8 cellular contexts compared by ENCODE assay signal in the genomic region with DNA sequence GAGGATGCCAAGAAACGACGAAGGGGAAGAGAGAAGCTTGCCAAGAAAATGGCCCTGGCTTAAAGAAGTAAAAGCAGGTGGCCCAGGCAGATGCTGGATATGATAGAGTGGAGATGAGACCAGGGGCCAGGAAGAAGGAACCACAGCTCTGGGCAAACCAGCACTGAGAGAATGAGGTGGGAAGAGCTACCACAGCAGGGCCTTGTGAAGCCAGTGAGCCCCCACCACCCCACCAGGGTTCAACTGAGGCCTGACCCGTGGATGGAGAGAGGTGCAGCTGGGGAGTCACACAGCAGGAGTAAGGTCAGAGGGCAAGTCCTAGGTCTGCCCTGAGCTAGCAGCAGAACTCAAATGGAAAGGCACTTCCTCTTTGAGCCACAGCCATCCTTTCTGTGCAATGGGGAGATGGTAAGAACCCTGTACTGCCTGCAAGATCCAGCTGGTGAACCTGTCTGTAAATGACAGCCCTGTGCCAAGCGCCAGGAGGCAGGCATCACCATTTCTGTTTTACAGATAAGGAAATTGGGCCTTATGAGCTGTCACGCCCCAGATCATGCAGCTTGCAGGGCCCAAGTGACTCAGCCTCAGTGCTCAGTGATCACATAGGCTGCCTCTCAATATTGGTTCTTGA. TPM values are rescaled to one million over a fixed set of nuclear protein-coding genes. Genes with fewer than 3 reads are reported as not detected.
DNase-seq lines count a peak whose midpoint lies in the region; ATAC-seq, FAIRE-seq and TF ChIP-seq lines count a peak whose summit lies in the region.

No MANE protein-coding gene starts in this region.

- no peak overlapping the region for H2BK5ac ChIP-seq in IMR-90 (ENCODE audit: low read depth, low read length, poor library complexity, severe bottlenecking)

- no peak overlapping the region for H4K91ac ChIP-seq in IMR-90 (ENCODE audit: insufficient read depth, low read depth, low read length)

- H2AFZ ChIP-seq in IMR-90 (replicated peaks; ENCODE audit: low read length, poor library complexity), result no peak overlapping the region

- dilution Hi-C loops in IMR-90 (cut with HindIII; ENCODE audit: low sequenced_read_pairs, unreplicated experiment), result no loop called here

- DNase-seq in IMR-90, result peak; percentile 30
- peak; percentile 55 for DNase-seq in activated CD4-positive, CD25-positive, alpha-beta regulatory T cell treated with anti-CD3 and anti-CD28 coated beads, Interleukin-2, amount 50 U/mL, for 72 hours
- DNase-seq in effector memory CD4-positive, alpha-beta T cell, result peak in 1 of 3 donors; percentile 56
- DNase-seq in stimulated activated CD4-positive, alpha-beta T cell treated with anti-CD3 and anti-CD28 coated beads, TNF-alpha, amount 100 ng/mL, for 24 hours (ENCODE audit: low read depth in 3 of 3), result peak in 2 of 3 experiments; percentile 58 to 71
- DNase-seq in AG20443 (ENCODE audit: low spot score), result no peak
- DNase-seq in GM19239 (ENCODE audit: insufficient read length, low spot score), result no peak

- BruUV-seq in IMR-90 (replicated peaks; lab: Mats Ljungman, UMichigan), result no TSS peak

- in situ Hi-C loops in IMR-90 (cut with MboI; ENCODE audit: low sequenced_read_pairs), result no loop called here

- no peak for FAIRE-seq in GM19239 (lab: Jason Lieb, UNC)

- H2AK5ac ChIP-seq in IMR-90 (ENCODE audit: low read depth, low read length), result peak overlapping the region; percentile 11; the same call in 1 of the 2 replicates

- no peak for ATAC-seq in IMR-90 (ENCODE audit: low read depth)
- no peak for ATAC-seq in HG02759 (IDR thresholded peaks at IDR 0.05; ENCODE audit: unreplicated experiment)
- no peak for ATAC-seq in GM19328 (IDR thresholded peaks at IDR 0.05; ENCODE audit: unreplicated experiment)

- H4K8ac ChIP-seq in IMR-90 (ENCODE audit: low read depth in 2 of 2, low read length in 2 of 2), result no peak overlapping the region; a peak in 1 of 4 replicates

- no peak overlapping the region for H3K14ac ChIP-seq in IMR-90 (replicated peaks; ENCODE audit: low read depth, low read length)

- POLR2A ChIA-PET in IMR-90 (lab: Charles Lee; ENCODE audit: unreplicated experiment), result no interaction called here

- H3K56ac ChIP-seq in IMR-90 (ENCODE audit: extremely low read depth, insufficient read depth, low read length), result no peak overlapping the region

- H2BK15ac ChIP-seq in IMR-90 (ENCODE audit: low read depth, low read length), result no peak overlapping the region; the same call in 2 of the 3 replicates

- no peak overlapping the region for H3K18ac ChIP-seq in IMR-90 (ENCODE audit: low read depth, low read length)

- no peak overlapping the region for H3K9ac ChIP-seq in IMR-90 (ENCODE audit: low read depth, low read length)

- intact Hi-C loops in IMR-90 (cut with micrococcal nuclease), result no loop called here

- TF ChIP-seq RAD21 in IMR-90 (IDR thresholded peaks at IDR 0.05; ENCODE audit: low read length), result no peak

- H3K9me1 ChIP-seq in IMR-90 (ENCODE audit: insufficient read depth, low read length), result peaks cover 19% of the 10 kb centered on the region

- H4K5ac ChIP-seq in IMR-90 (ENCODE audit: low read depth, low read length), result no peak overlapping the region

- TF ChIP-seq CTCF in IMR-90 (conservative IDR thresholded peaks at IDR 0.05; ENCODE audit: low read depth, low read length), result no peak

- H3K36me3 ChIP-seq in IMR-90 (ENCODE audit: control insufficient read depth, insufficient read depth, low read length), result no peaks in the 10 kb centered on the region
- no peaks in the 10 kb centered on the region for H3K36me3 ChIP-seq in effector memory CD4-positive, alpha-beta T cell (ENCODE audit: control insufficient read depth, insufficient read depth, low read length)

- H3K4ac ChIP-seq in IMR-90 (ENCODE audit: low read depth, low read length), result no peak overlapping the region

- peaks cover 18% of the 10 kb centered on the region for H3K4me1 ChIP-seq in IMR-90 (ENCODE audit: control insufficient read depth, insufficient read depth, low read length)
- peaks cover 87% of the 10 kb centered on the region for H3K4me1 ChIP-seq in effector memory CD4-positive, alpha-beta T cell (ENCODE audit: control insufficient read depth, insufficient read depth, low read length, poor library complexity, severe bottlenecking)

- no peak overlapping the region for H3K4me3 ChIP-seq in IMR-90 (ENCODE audit: insufficient read depth, low read depth, low read length)
- H3K4me3 ChIP-seq in effector memory CD4-positive, alpha-beta T cell (ENCODE audit: insufficient read depth, low read depth, low read length, poor library complexity, severe bottlenecking), result no peak overlapping the region

- CTCF ChIA-PET in IMR-90 (lab: Yijun Ruan, JAX), result no interaction called here

- 74% methylated on average over 4 of the region's 5 CpGs; no CpG with 5 or more reads in 1 of the 2 experiments for WGBS in IMR-90 (ENCODE audit: extremely low coverage in 2 of 2, insufficient read length in 1 of 2), 2 experiments

- H3K79me1 ChIP-seq in IMR-90 (ENCODE audit: low read depth in 1 of 2, low read length in 2 of 2), result peaks cover 5 to 35% of the 10 kb centered on the region in 2 experiments

- H2BK20ac ChIP-seq in IMR-90 (ENCODE audit: low read depth, low read length), result no peak overlapping the region

- H2AK9ac ChIP-seq in IMR-90 (replicated peaks; ENCODE audit: low read depth, low read length, poor library complexity), result no peak overlapping the region

- no peak for TF ChIP-seq POLR2A in IMR-90 (IDR thresholded peaks at IDR 0.05; ENCODE audit: low read depth, low read length)

- H4K20me1 ChIP-seq in IMR-90 (ENCODE audit: insufficient read depth, low read length), result peaks cover 4% of the 10 kb centered on the region

- H3K9me3 ChIP-seq in IMR-90 (ENCODE audit: control insufficient read depth, insufficient read depth, low read length), result no peaks in the 10 kb centered on the region
- no peaks in the 10 kb centered on the region for H3K9me3 ChIP-seq in effector memory CD4-positive, alpha-beta T cell (ENCODE audit: control insufficient read depth, low read length)

- H3K4me2 ChIP-seq in IMR-90 (ENCODE audit: low read depth, low read length), result no peak overlapping the region

- no peaks in the 10 kb centered on the region for H3K27me3 ChIP-seq in IMR-90 (ENCODE audit: control insufficient read depth, insufficient read depth, low read length)
- H3K27me3 ChIP-seq in effector memory CD4-positive, alpha-beta T cell (replicated peaks; ENCODE audit: control insufficient read depth, insufficient read depth, low read length, poor library complexity, severe bottlenecking), result no peaks in the 10 kb centered on the region

- H3K27ac ChIP-seq in IMR-90 (ENCODE audit: insufficient read depth, low read length), result no peak overlapping the region
- H3K27ac ChIP-seq in effector memory CD4-positive, alpha-beta T cell (ENCODE audit: insufficient read depth, low read length, poor library complexity, severe bottlenecking), result peak overlapping the region; percentile 89

- no peak overlapping the region for H3K23ac ChIP-seq in IMR-90 (ENCODE audit: low read depth, low read length)

- H2BK120ac ChIP-seq in IMR-90 (ENCODE audit: low read depth, low read length), result no peak overlapping the region

TF ChIP-seq in IMR-90, 13 proteins besides CTCF, POLR2A, EP300 and RAD21 (continues in another document):
- no peak for TF ChIP-seq MAFK (IDR thresholded peaks at IDR 0.05; ENCODE audit: low read depth, low read length)
- TF ChIP-seq MAZ (IDR thresholded peaks at IDR 0.05; ENCODE audit: borderline replicate concordance, low read depth, low read length), result no peak
- no peak for TF ChIP-seq BHLHE40 (IDR thresholded peaks at IDR 0.05; ENCODE audit: low read depth, low read length)
- TF ChIP-seq FOS (IDR thresholded peaks at IDR 0.05; ENCODE audit: low read depth, low read length), result no peak
- no peak for TF ChIP-seq MXI1 (IDR thresholded peaks at IDR 0.05; ENCODE audit: borderline replicate concordance, low read depth, low read length)
- no peak for TF ChIP-seq USF2 (IDR thresholded peaks at IDR 0.05; ENCODE audit: low read depth, low read length)
- TF ChIP-seq NFE2L2 (IDR thresholded peaks at IDR 0.05; ENCODE audit: low read depth, low read length), result no peak
- no peak for TF ChIP-seq RCOR1 (IDR thresholded peaks at IDR 0.05; ENCODE audit: insufficient replicate concordance, low read length)
- TF ChIP-seq ELK1 (IDR thresholded peaks at IDR 0.05; ENCODE audit: borderline replicate concordance, low read depth, low read length), result no peak

RNA-seq across cellular contexts. Expression of gene SH3BGRL3, which starts 8.5 kb away (rescaled TPM):
- total RNA-seq in IMR-90 (2012; rRNA removed), result 32.2 and 35.0 TPM in 2 replicates
- polyA plus RNA-seq in IMR-90 (2012; rRNA removed), result 483 and 565 TPM in 2 replicates
- 551 and 581 TPM in 2 replicates for polyA plus RNA-seq in IMR-90 (2012; cell fraction: cytosol; rRNA removed)
- polyA plus RNA-seq in IMR-90 (2012; cell fraction: nucleus; rRNA removed; ENCODE audit: low replicate concordance), result 124 and 136 TPM in 2 replicates

RNA-seq across cellular contexts. Expression of gene UBXN11, which starts 18.0 kb away (rescaled TPM):
- 3.6 and 5.2 TPM in 2 replicates for total RNA-seq in IMR-90 (2012; rRNA removed)
- 17.0 and 18.4 TPM in 2 replicates for polyA plus RNA-seq in IMR-90 (2012; rRNA removed)
- 10.1 and 13.9 TPM in 2 replicates for polyA plus RNA-seq in IMR-90 (2012; cell fraction: cytosol; rRNA removed)
- polyA plus RNA-seq in IMR-90 (2012; cell fraction: nucleus; rRNA removed; ENCODE audit: low replicate concordance), result 151 and 169 TPM in 2 replicates

RNA-seq across cellular contexts. Expression of gene CD52, which starts 29.3 kb away (rescaled TPM):
- not detected in 2 replicates for total RNA-seq in IMR-90 (2012; rRNA removed)
- 1.3 and 1.6 TPM in 2 replicates for polyA plus RNA-seq in IMR-90 (2012; rRNA removed)
- polyA plus RNA-seq in IMR-90 (2012; cell fraction: cytosol; rRNA removed), result 0.30 TPM in 1 of 2 replicates, not detected in the other
- 0.36 TPM in 1 of 2 replicates, not detected in the other for polyA plus RNA-seq in IMR-90 (2012; cell fraction: nucleus; rRNA removed; ENCODE audit: low replicate concordance)

RNA-seq across cellular contexts. Expression of gene CEP85, which starts 54.4 kb away (rescaled TPM):
- total RNA-seq in IMR-90 (2012; rRNA removed), result 11.1 and 11.5 TPM in 2 replicates
- polyA plus RNA-seq in IMR-90 (2012; rRNA removed), result 11.2 and 11.8 TPM in 2 replicates
- polyA plus RNA-seq in IMR-90 (2012; cell fraction: cytosol; rRNA removed), result 4.2 and 4.4 TPM in 2 replicates
- 19.2 and 30.7 TPM in 2 replicates for polyA plus RNA-seq in IMR-90 (2012; cell fraction: nucleus; rRNA removed; ENCODE audit: low replicate concordance)

Comparison
In these comparisons a context has a peak if more than half of its experiments do, and no peak if none do; other contexts are left out.
1. DNase-seq: peak in IMR-90 (single experiment), activated CD4-positive, CD25-positive, alpha-beta regulatory T cell treated with anti-CD3 and anti-CD28 coated beads, Interleukin-2, amount 50 U/mL, for 72 hours (single experiment) and stimulated activated CD4-positive, alpha-beta T cell treated with anti-CD3 and anti-CD28 coated beads, TNF-alpha, amount 100 ng/mL, for 24 hours (2 of 3); none in AG20443 (single experiment) and GM19239 (single experiment).